Comparison of ENCODE assay signal across 12 cellular contexts in genomic region chr17:43333438-43333943, GRCh38.
DNase-seq lines count a peak whose midpoint lies in the region; ATAC-seq and TF ChIP-seq lines count a peak whose summit lies in the region.
"Had no signal": no experiment of that assay in that cellular context is flagged by ENCODE, and none has a peak within 500 bp of the region (broad histone marks: within the 10 kb centered on the region; RNA-seq: fewer than 3 reads in every experiment).

No MANE protein-coding gene starts in this region.

- H3K4me2 ChIP-seq in KMS-11 (peak overlapping the region; percentile 72), osteoblast (ENCODE audit: insufficient read depth, low read length) (peak overlapping the region; percentile 55)

- H3K27me3 ChIP-seq in CD8-positive, alpha-beta T cell (ENCODE audit: insufficient read depth, low read length) = no peaks in the 10 kb centered on the region
- H3K27me3 ChIP-seq in KMS-11 (ENCODE audit: insufficient read depth, low read depth) (peaks cover 13% of the 10 kb centered on the region; the same call in 1 of the 2 replicates), osteoblast (ENCODE audit: insufficient read depth, low read length) (no peaks in the 10 kb centered on the region)
- H3K27me3 ChIP-seq: cardiac muscle cell had no signal

- H3K4me3 Mint-ChIP-seq in CD8-positive, alpha-beta T cell = peak overlapping the region; percentile 42
- H3K4me3 Mint-ChIP-seq in activated naive CD8-positive, alpha-beta T cell treated with anti-CD3 and anti-CD28 coated beads for 36 hours = peak overlapping the region; percentile 30

- intact Hi-C loops in CD8-positive, alpha-beta T cell (cut with DNase I, micrococcal nuclease) = loop anchor here (5.0 kb wide), 2 partner anchors 206 to 311 kb away; partner anchors contain the start of genes BRCA1 (in 1 of the 2) and VAT1 (in 1 of the 2)

- no peaks in the 10 kb centered on the region for H3K36me3 ChIP-seq in CD8-positive, alpha-beta T cell (ENCODE audit: insufficient read depth, low read length)
- H3K36me3 ChIP-seq in KMS-11 (ENCODE audit: insufficient read depth) (no peaks in the 10 kb centered on the region), osteoblast (ENCODE audit: insufficient read depth, low read length) (no peaks in the 10 kb centered on the region)
- H3K36me3 ChIP-seq: cardiac muscle cell had no signal

- H3K4me1 ChIP-seq in CD8-positive, alpha-beta T cell (ENCODE audit: insufficient read depth, low read length) = peaks cover 7% of the 10 kb centered on the region
- H3K4me1 ChIP-seq in KMS-11 (ENCODE audit: low read depth, poor library complexity, severe bottlenecking) (peaks cover 14% of the 10 kb centered on the region), osteoblast (ENCODE audit: insufficient read depth, low read length) (peaks cover 5% of the 10 kb centered on the region)

- no peak overlapping the region for H3K27ac Mint-ChIP-seq in CD8-positive, alpha-beta T cell
- H3K27ac Mint-ChIP-seq in activated naive CD8-positive, alpha-beta T cell treated with anti-CD3 and anti-CD28 coated beads for 36 hours = no peak overlapping the region
- H3K27ac Mint-ChIP-seq: T-cell had no signal

- no peaks in the 10 kb centered on the region for H3K9me3 ChIP-seq in CD8-positive, alpha-beta T cell (ENCODE audit: low read length)
- no peaks in the 10 kb centered on the region for H3K9me3 ChIP-seq in osteoblast (ENCODE audit: low read depth, low read length)
- H3K9me3 ChIP-seq: mucosa of descending colon had no signal

- CTCF ChIA-PET in CD8-positive, alpha-beta T cell (lab: Charles Lee) = interaction anchor here (0.6 to 9.5 kb wide), 18 partner anchors 16 to 377 kb away, joined by 3 to 182 read pairs (median 5); partner anchors contain the start of genes IFI35, RPL27 and TMEM106A

- peaks cover 5% of the 10 kb centered on the region for H3K27me3 Mint-ChIP-seq in CD8-positive, alpha-beta T cell (ENCODE audit: low read depth)
- peaks cover 7% of the 10 kb centered on the region for H3K27me3 Mint-ChIP-seq in activated naive CD8-positive, alpha-beta T cell treated with anti-CD3 and anti-CD28 coated beads for 36 hours

- no peaks in the 10 kb centered on the region for H3K9me3 Mint-ChIP-seq in CD8-positive, alpha-beta T cell
- H3K9me3 Mint-ChIP-seq in activated naive CD8-positive, alpha-beta T cell treated with anti-CD3 and anti-CD28 coated beads for 36 hours = no peaks in the 10 kb centered on the region
- H3K9me3 Mint-ChIP-seq: T-cell had no signal

- DNase-seq in CD8-positive, alpha-beta T cell = no peak
- DNase-seq in activated naive CD8-positive, alpha-beta T cell treated with anti-CD3 and anti-CD28 coated beads for 36 hours = no peak
- no peak for DNase-seq in osteoblast (ENCODE audit: insufficient read length, low spot score, missing footprints)
- no peak for DNase-seq in effector CD8-positive, alpha-beta T cell (lab: John Stamatoyannopoulos, UW)
- DNase-seq in stimulated activated CD4-positive, alpha-beta T cell treated with anti-CD3 and anti-CD28 coated beads, Interleukin-4, amount 100 ng/mL, for 24 hours = no peak
- DNase-seq in GM19240 (ENCODE audit: insufficient read length, low spot score) = no peak
- DNase-seq: amniotic stem cell had no signal

- H3K36me3 Mint-ChIP-seq in CD8-positive, alpha-beta T cell = no peaks in the 10 kb centered on the region
- H3K36me3 Mint-ChIP-seq in activated naive CD8-positive, alpha-beta T cell treated with anti-CD3 and anti-CD28 coated beads for 36 hours = no peaks in the 10 kb centered on the region
- H3K36me3 Mint-ChIP-seq: T-cell had no signal

- no peak for TF ChIP-seq CTCF in CD8-positive, alpha-beta T cell (IDR thresholded peaks at IDR 0.05)
- TF ChIP-seq CTCF in KMS-11 (conservative IDR thresholded peaks at IDR 0.05; ENCODE audit: low read depth, low read length) (no peak), osteoblast (IDR thresholded peaks at IDR 0.05; ENCODE audit: extremely low read depth, low read depth, low read length) (no peak)

- H2AFZ ChIP-seq in KMS-11 (ENCODE audit: low read depth) (peak overlapping the region; percentile 56), osteoblast (ENCODE audit: low read length) (no peak overlapping the region)

- no peak overlapping the region for H3K9ac ChIP-seq in KMS-11

- no peak for ATAC-seq in CD8-positive, alpha-beta T cell
- no peak for ATAC-seq in GM21786 (IDR thresholded peaks at IDR 0.05; ENCODE audit: unreplicated experiment)

- peaks cover 9% of the 10 kb centered on the region for H3K4me1 Mint-ChIP-seq in CD8-positive, alpha-beta T cell (ENCODE audit: low read depth)
- peaks cover 8% of the 10 kb centered on the region for H3K4me1 Mint-ChIP-seq in activated naive CD8-positive, alpha-beta T cell treated with anti-CD3 and anti-CD28 coated beads for 36 hours

- H3K79me2 ChIP-seq in KMS-11 (ENCODE audit: insufficient read depth, low read depth) (no peaks in the 10 kb centered on the region), osteoblast (ENCODE audit: insufficient read depth, low read length) (no peaks in the 10 kb centered on the region)

- POLR2A ChIA-PET in CD8-positive, alpha-beta T cell (lab: Charles Lee) = interaction anchor here (1.1 to 2.7 kb wide), 3 partner anchors 9 to 35 kb away, joined by 3 to 22 read pairs (median 6); no protein-coding TSS in a partner anchor

- no peak overlapping the region for H3K27ac ChIP-seq in CD8-positive, alpha-beta T cell (ENCODE audit: low read depth, low read length)
- no peak overlapping the region for H3K27ac ChIP-seq in KMS-11
- H3K27ac ChIP-seq in osteoblast (ENCODE audit: low read depth, low read length) = no peak overlapping the region
- H3K27ac ChIP-seq: cardiac muscle cell had no signal

- H4K20me1 ChIP-seq in KMS-11 (ENCODE audit: insufficient read depth) (no peaks in the 10 kb centered on the region), osteoblast (ENCODE audit: insufficient read depth, low read length) (peaks cover 4% of the 10 kb centered on the region)

- no peak overlapping the region for H3K4me3 ChIP-seq in CD8-positive, alpha-beta T cell (ENCODE audit: low read depth, low read length)
- H3K4me3 ChIP-seq in KMS-11 (IDR thresholded peaks at IDR 0.05; ENCODE audit: insufficient read depth, low read depth, low read length) (no peak overlapping the region), osteoblast (ENCODE audit: insufficient read depth, low read length) (no peak overlapping the region)
- H3K4me3 ChIP-seq: cardiac muscle cell, mucosa of descending colon had no signal
